8 cellular contexts compared by ENCODE assay signal in genomic region chr11:65113361-65113756, GRCh38.
DNase-seq lines count a peak whose midpoint lies in the region; ATAC-seq and TF ChIP-seq lines count a peak whose summit lies in the region.

No MANE protein-coding gene starts in this region.

- no peak for ATAC-seq in RWPE2 (ENCODE audit: low read depth)
- no peak for ATAC-seq in HG02759 (IDR thresholded peaks at IDR 0.05; ENCODE audit: unreplicated experiment)
- ATAC-seq in HG03520 (IDR thresholded peaks at IDR 0.05; ENCODE audit: unreplicated experiment): no peak

- no peaks in the 10 kb centered on the region for H3K27me3 ChIP-seq in RWPE2 (ENCODE audit: insufficient read depth, poor library complexity, severe bottlenecking)

- peaks cover 10% of the 10 kb centered on the region for H3K4me1 ChIP-seq in RWPE2 (ENCODE audit: insufficient read depth, poor library complexity, severe bottlenecking)

- TF ChIP-seq CTCF in RWPE2 (IDR thresholded peaks at IDR 0.05; ENCODE audit: poor library complexity, severe bottlenecking): no peak

- peaks cover 15% of the 10 kb centered on the region for H3K36me3 ChIP-seq in RWPE2 (ENCODE audit: low read depth)

- DNase-seq in NCI-H748 (lab: John Stamatoyannopoulos, UW; ENCODE audit: unreplicated experiment): peak; percentile 34
- DNase-seq in NCI-H748 treated with DMSO at 0.1 percent for 48 hours (lab: John Stamatoyannopoulos, UW): no peak
- no peak for DNase-seq in RWPE2 (ENCODE audit: low spot score)
- peak; percentile 77 for DNase-seq in glomerular visceral epithelial cell (ENCODE audit: extremely low spot score)
- no peak for DNase-seq in RPMI8226

- no peaks in the 10 kb centered on the region for H3K9me3 ChIP-seq in RWPE2 (ENCODE audit: severe bottlenecking)

- peak overlapping the region; percentile 39 for H3K4me3 ChIP-seq in RWPE2 (ENCODE audit: severe bottlenecking)
- H3K4me3 ChIP-seq in skin epidermis: peak overlapping the region in 5 of 7 experiments; percentile 33 to 52 (median 37)

- H3K27ac ChIP-seq in RWPE2 (ENCODE audit: poor library complexity, severe bottlenecking) (peak overlapping the region; percentile 45), skin epidermis (peak overlapping the region in 6 of 21 experiments; percentile 32 to 76 (median 50))

Comparison
In these comparisons a context has a peak if more than half of its experiments do, and no peak if none do; other contexts are left out.
1. DNase-seq: peak in NCI-H748 (single experiment) and glomerular visceral epithelial cell (single experiment); none in NCI-H748 treated with DMSO at 0.1 percent for 48 hours (single experiment), RWPE2 (single experiment) and RPMI8226 (single experiment).